9 cellular contexts compared by ENCODE assay signal in genomic region chr14:64879635-64880381, GRCh38. TPM values are rescaled to one million over a fixed set of nuclear protein-coding genes. Genes with fewer than 3 reads are reported as not detected.
DNase-seq lines count a peak whose midpoint lies in the region; ATAC-seq and TF ChIP-seq lines count a peak whose summit lies in the region.
"Had no signal": no experiment of that assay in that cellular context is flagged by ENCODE, and none has a peak within 500 bp of the region (broad histone marks: within the 10 kb centered on the region; RNA-seq: fewer than 3 reads in every experiment).

SPTB (minus strand) TSS chr14:64879907; CDS start chr14:64823094, 56,813 bp downstream.

- H3K4me3 ChIP-seq in astrocyte of the cerebellum (ENCODE audit: low read depth, low read length), result peak within 1 kb of the TSS; percentile 34

- in situ Hi-C loops in astrocyte of the cerebellum (cut with HindIII; ENCODE audit: low sequenced_read_pairs), result loop anchor here (25.0 kb wide), 1 partner anchor 218 kb away; no protein-coding TSS in a partner anchor

- peak within 1 kb of the TSS; percentile 49 for H3K27ac Mint-ChIP-seq in T-helper 17 cell

- H3K9me3 ChIP-seq in T-helper 17 cell (ENCODE audit: control insufficient read depth, low read length, poor library complexity, severe bottlenecking), result no peaks in the 10 kb centered on the region

- H3K4me1 Mint-ChIP-seq in T-helper 17 cell, result peaks cover 12% of the 10 kb centered on the region

- peaks cover 5% of the 10 kb centered on the region for H3K36me3 Mint-ChIP-seq in T-helper 17 cell (ENCODE audit: low read depth)

- DNase-seq in GM03348 (ENCODE audit: low spot score) (peak; percentile 20), HuH-7.5 (ENCODE audit: low spot score) (peak; percentile 23), T-helper 17 cell (peak; percentile 22 to 51 (median 44)), astrocyte of the cerebellum (ENCODE audit: low read depth) (no peak), iPS-NIHi7 (ENCODE audit: extremely low spot score) (peak; percentile 85), NK-92 (lab: John Stamatoyannopoulos, UW; ENCODE audit: unreplicated experiment) (no peak)
- DNase-seq in stimulated activated CD4-positive, alpha-beta T cell treated with anti-CD3 and anti-CD28 coated beads, Interleukin-15, amount 100 ng/mL, for 24 hours, result peak; percentile 83

- TF ChIP-seq CTCF in astrocyte of the cerebellum (IDR thresholded peaks at IDR 0.05; ENCODE audit: low read depth, low read length, missing control alignments), result no peak

- ATAC-seq in T-helper 17 cell (peak; percentile 78), HG03520 (IDR thresholded peaks at IDR 0.05; ENCODE audit: unreplicated experiment) (no peak)

- H3K27me3 Mint-ChIP-seq in T-helper 17 cell, result peaks cover 70% of the 10 kb centered on the region

- H3K4me3 Mint-ChIP-seq in T-helper 17 cell, result peak within 1 kb of the TSS; percentile 91

RNA-seq across cellular contexts. Expression of gene SPTB, which starts in this region (rescaled TPM):
- 1 to 10 TPM in 1 of 2 donors, under 1 TPM in 1; 0.40 to 8.4 TPM for total RNA-seq in T-helper 17 cell
- total RNA-seq: T-helper 2 cell treated with Interferon-gamma antibody and Interleukin-4, amounts not matched to agents 100 ng/mL and 5 ng/mL, for 36 hours had no signal

Comparison
In these comparisons a context has a peak if more than half of its experiments do, and no peak if none do; other contexts are left out.
1. DNase-seq: peak in GM03348 (single experiment), HuH-7.5 (single experiment), T-helper 17 cell (3 of 3), iPS-NIHi7 (single experiment) and stimulated activated CD4-positive, alpha-beta T cell treated with anti-CD3 and anti-CD28 coated beads, Interleukin-15, amount 100 ng/mL, for 24 hours (single experiment); none in astrocyte of the cerebellum (single experiment) and NK-92 (single experiment).